ENCODE assay signal across 3 cellular contexts in genomic region chr1:204227996-204228785, GRCh38.
TF ChIP-seq lines count a peak whose summit lies in the region.

No MANE protein-coding gene starts in this region.

TF ChIP-seq in liver, 16 proteins besides CTCF, POLR2A, EP300 and RAD21:
- no peak for TF ChIP-seq HNF4G (IDR thresholded peaks at IDR 0.05)
- TF ChIP-seq SP1 (IDR thresholded peaks at IDR 0.05), result no peak
- no peak for TF ChIP-seq ZBTB33 (IDR thresholded peaks at IDR 0.05)
- TF ChIP-seq MAX (IDR thresholded peaks at IDR 0.05), result no peak
- no peak for TF ChIP-seq JUND (IDR thresholded peaks at IDR 0.05)
- TF ChIP-seq HNF4A (conservative IDR thresholded peaks at IDR 0.05), result no peak
- TF ChIP-seq NR2F2 (IDR thresholded peaks at IDR 0.05), result no peak
- no peak for TF ChIP-seq REST (IDR thresholded peaks at IDR 0.05)

TF ChIP-seq in HepG2, 621 proteins besides CTCF, POLR2A, EP300 and RAD21:
- TF ChIP-seq NFATC3 (CRISPR knock-in tag; IDR thresholded peaks at IDR 0.05) (no peak), KAT2B (IDR thresholded peaks at IDR 0.05; ENCODE audit: borderline replicate concordance, low read depth, low read length) (no peak), FOXO4 (CRISPR knock-in tag; conservative IDR thresholded peaks at IDR 0.05) (no peak), NFE2L2 (IDR thresholded peaks at IDR 0.05; ENCODE audit: low read length) (no peak), ZNF691 (CRISPR knock-in tag; IDR thresholded peaks at IDR 0.05; ENCODE audit: borderline replicate concordance, low read depth) (no peak)
TF ChIP-seq in HepG2: peak in this region for 0.

TF ChIP-seq in K562, 482 proteins besides CTCF, POLR2A, EP300 and RAD21:
- TF ChIP-seq IFI16 (CRISPR knock-in tag; IDR thresholded peaks at IDR 0.05) (no peak), NR4A1 (CRISPR knock-in tag; IDR thresholded peaks at IDR 0.05) (peak; percentile 39; the same call in 1 of the 2 replicates), NR4A1 (tag; IDR thresholded peaks at IDR 0.05) (no peak), ZNF197 (CRISPR knock-in tag; IDR thresholded peaks at IDR 0.05; ENCODE audit: low read depth) (no peak), ZFP30 (CRISPR knock-in tag; IDR thresholded peaks at IDR 0.05; ENCODE audit: borderline replicate concordance) (no peak), ZNF165 (CRISPR knock-in tag; IDR thresholded peaks at IDR 0.05; ENCODE audit: borderline replicate concordance) (no peak), EHMT2 (IDR thresholded peaks at IDR 0.05) (no peak), MAX (CRISPR knock-in tag; IDR thresholded peaks at IDR 0.05) (0 out of 2 replicates have a peak, but pooled peaks have one; percentile 36)
